ENCODE assay signal across 8 cellular contexts in the genomic region with DNA sequence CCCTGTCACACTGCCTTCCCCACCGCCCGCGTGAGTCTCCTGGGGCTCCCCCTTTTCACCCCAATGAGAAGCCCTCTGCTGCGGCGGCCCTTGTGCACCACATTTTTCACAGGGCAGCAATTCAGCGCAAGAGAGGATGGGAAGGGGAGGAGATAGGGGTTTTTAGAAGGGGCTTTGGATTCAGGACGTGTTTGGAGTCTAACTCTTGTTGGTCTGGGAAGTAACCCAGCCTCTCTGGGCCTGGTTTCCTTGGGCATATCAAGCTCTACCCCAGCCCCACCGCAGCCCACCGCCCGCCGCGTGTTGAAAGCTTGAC. TPM values are rescaled to one million over a fixed set of nuclear protein-coding genes. Genes with fewer than 3 reads are reported as not detected.
A peak's percentile ranks its signal among the peaks of the same experiment; 100 is the strongest.
DNase-seq lines count a peak whose midpoint lies in the region; FAIRE-seq and TF ChIP-seq lines count a peak whose summit lies in the region.

No MANE protein-coding gene starts in this region.

- H3K23me2 ChIP-seq in H1 (ENCODE audit: low read depth, low read length) = peaks cover 14% of the 10 kb centered on the region

- H4K8ac ChIP-seq in H1 (ENCODE audit: extremely low read depth, insufficient read depth, low read length) (peak overlapping the region; percentile 62; the same call in 1 of the 2 replicates), neuronal stem cell (ENCODE audit: low read depth, low read length) (no peak overlapping the region)

- H3K27me3 ChIP-seq in BLaER1 treated with 17β-estradiol and CSF1 and Interleukin-3, amounts not matched to agents 10 nM and 100 nM = peaks cover 49 to 70% (median 61%) of the 10 kb centered on the region in 11 experiments
- peaks cover 0 to 3% (median 2%) of the 10 kb centered on the region in 4 experiments; a peak in 4 of 7 replicates for H3K27me3 ChIP-seq in H1 (replicated peaks in 1 of 4; ENCODE audit: control insufficient read depth in 3 of 4, extremely low read depth in 1 of 4, insufficient read depth in 3 of 4, low read length in 3 of 4)
- H3K27me3 ChIP-seq in neuronal stem cell (ENCODE audit: control insufficient read depth in 3 of 3, insufficient read depth in 3 of 3, low read depth in 1 of 3, low read length in 3 of 3) = peaks cover 0 to 70% (median 10%) of the 10 kb centered on the region in 3 experiments
- peaks cover 17% of the 10 kb centered on the region; the same call in 1 of the 2 replicates for H3K27me3 ChIP-seq in SK-N-SH (ENCODE audit: insufficient read depth)

- CTCF ChIA-PET in H1 (lab: Charles Lee; ENCODE audit: partially characterized antibody) = interaction anchor here (1.0 to 1.2 kb wide), 3 partner anchors 23 to 75 kb away, joined by 3 to 4 read pairs (median 3); no protein-coding TSS in a partner anchor
- CTCF ChIA-PET in SK-N-SH (lab: Yijun Ruan, JAX) = no interaction called here

- peak overlapping the region; percentile 22; the same call in 1 of the 2 replicates for H2BK12ac ChIP-seq in H1 (ENCODE audit: low read depth, low read length)
- H2BK12ac ChIP-seq in neuronal stem cell (ENCODE audit: low read length) = no peak overlapping the region

- H3K36me3 ChIP-seq in BLaER1 treated with 17β-estradiol and CSF1 and Interleukin-3, amounts not matched to agents 10 nM and 100 nM = no peaks in the 10 kb centered on the region
- H3K36me3 ChIP-seq in H1 (ENCODE audit: control insufficient read depth in 2 of 4, insufficient read depth in 4 of 4, low read length in 3 of 4) (no peaks in the 10 kb centered on the region), neuronal stem cell (replicated peaks in 1 of 2; ENCODE audit: control insufficient read depth in 2 of 2, insufficient read depth in 2 of 2, low read length in 2 of 2) (no peaks in the 10 kb centered on the region), SK-N-SH (replicated peaks in 1 of 2; ENCODE audit: control insufficient read depth in 1 of 2, insufficient read depth in 2 of 2, low read length in 1 of 2) (no peaks in the 10 kb centered on the region)

- H3K4me3 ChIP-seq in BLaER1 treated with 17β-estradiol and CSF1 and Interleukin-3, amounts not matched to agents 10 nM and 100 nM = peak overlapping the region; percentile 57 to 78 (median 68)
- peak overlapping the region; percentile 96 for H3K4me3 ChIP-seq in LNCaP clone FGC (ENCODE audit: low read depth, low read length)
- peak overlapping the region; percentile 51 to 90 (median 63) for H3K4me3 ChIP-seq in H1 (ENCODE audit: extremely low read depth in 1 of 4, insufficient read depth in 2 of 4, low read depth in 3 of 4, low read length in 4 of 4)
- peak overlapping the region; percentile 43 to 87 for H3K4me3 ChIP-seq in neuronal stem cell (ENCODE audit: low read length in 2 of 2)
- H3K4me3 ChIP-seq in SK-N-SH (ENCODE audit: low read depth in 2 of 2, low read length in 1 of 2) = no peak overlapping the region

- H2BK120ac ChIP-seq in H1 (replicated peaks; ENCODE audit: low read depth, low read length) (peak overlapping the region; percentile 52), neuronal stem cell (ENCODE audit: low read depth, low read length) (peak overlapping the region; percentile 6)

- peaks cover 6 to 16% (median 15%) of the 10 kb centered on the region in 10 experiments; a peak in 18 of 20 replicates for H3K4me1 ChIP-seq in BLaER1 treated with 17β-estradiol and CSF1 and Interleukin-3, amounts not matched to agents 10 nM and 100 nM
- H3K4me1 ChIP-seq in H1 (replicated peaks in 1 of 4; ENCODE audit: control insufficient read depth in 3 of 4, insufficient read depth in 4 of 4, low read length in 3 of 4) = peaks cover 2 to 13% (median 11%) of the 10 kb centered on the region in 4 experiments; a peak in 5 of 7 replicates
- peaks cover 3 to 7% of the 10 kb centered on the region in 2 donors for H3K4me1 ChIP-seq in neuronal stem cell (ENCODE audit: control insufficient read depth in 2 of 2, insufficient read depth in 1 of 2, low read depth in 1 of 2, low read length in 2 of 2)
- H3K4me1 ChIP-seq in SK-N-SH (ENCODE audit: control insufficient read depth in 1 of 2, insufficient read depth in 2 of 2, low read depth in 1 of 2, low read length in 1 of 2) = no peaks in the 10 kb centered on the region; a peak in 1 of 4 replicates

- DNase-seq in LNCaP clone FGC (ENCODE audit: low read depth) = no peak
- DNase-seq in H1 (ENCODE audit: low read depth in 1 of 2, low spot score in 2 of 2) = no peak
- no peak for DNase-seq in neuronal stem cell (ENCODE audit: low spot score)
- DNase-seq in SK-N-SH = no peak
- no peak for DNase-seq in dedifferentiated amniotic fluid mesenchymal stem cell (ENCODE audit: extremely low spot score)
- no peak for DNase-seq in GM12892 (ENCODE audit: insufficient read length)
- DNase-seq in COR-L47 (lab: John Stamatoyannopoulos, UW) = no peak

- H3K27ac ChIP-seq in BLaER1 treated with 17β-estradiol and CSF1 and Interleukin-3, amounts not matched to agents 10 nM and 100 nM = no peak overlapping the region
- H3K27ac ChIP-seq in H1 (ENCODE audit: low read depth, low read length) = no peak overlapping the region
- peak overlapping the region; percentile 26 for H3K27ac ChIP-seq in neuronal stem cell (replicated peaks; ENCODE audit: low read length)
- no peak overlapping the region for H3K27ac ChIP-seq in SK-N-SH (ENCODE audit: low read depth in 2 of 2, low read length in 1 of 2)

- no peaks in the 10 kb centered on the region for H3F3A ChIP-seq in SK-N-SH (replicated peaks; ENCODE audit: insufficient read depth)

- 3% methylated on average over 12 of the region's 12 CpGs; no CpG with 5 or more reads in 1 of the 2 experiments for WGBS in H1 (ENCODE audit: extremely low coverage in 1 of 2, insufficient coverage in 1 of 2, insufficient read length in 1 of 2, insufficient replicate concordance in 2 of 2, low coverage in 1 of 2, low lambda C conversion rate in 2 of 2, missing lambda C conversion rate in 1 of 2), 2 experiments
- no CpG with 5 or more reads among the region's 12 CpGs for WGBS in neuronal stem cell (ENCODE audit: extremely low coverage in 2 of 2, insufficient read length in 2 of 2, insufficient replicate concordance in 1 of 2), 2 donors
- 52% methylated on average over 9 of the region's 12 CpGs for WGBS in SK-N-SH (ENCODE audit: low lambda C conversion rate)

- no peak overlapping the region for H3K56ac ChIP-seq in H1 (replicated peaks; ENCODE audit: insufficient read length, low read depth, low read length)

- no peak overlapping the region for H2AK5ac ChIP-seq in H1 (ENCODE audit: low read depth, low read length)
- H2AK5ac ChIP-seq in neuronal stem cell (ENCODE audit: low read depth, low read length) = no peak overlapping the region

- TF ChIP-seq EP300 in H1 (IDR thresholded peaks at IDR 0.05; ENCODE audit: borderline replicate concordance in 1 of 2, low read depth in 2 of 2, low read length in 2 of 2) = no peak
- TF ChIP-seq EP300 in SK-N-SH (IDR thresholded peaks at IDR 0.05; ENCODE audit: borderline replicate concordance in 1 of 2, low read depth in 1 of 2, low read length in 1 of 2) = no peak

- H3K23ac ChIP-seq in H1 (ENCODE audit: insufficient read length) (no peak overlapping the region), neuronal stem cell (ENCODE audit: low read depth, low read length, poor library complexity) (peak overlapping the region; percentile 37)

- H4K5ac ChIP-seq in H1 (ENCODE audit: insufficient read length, low read depth, low read length) = no peak overlapping the region

- no peak overlapping the region; the same call in 1 of the 2 replicates for H2BK20ac ChIP-seq in H1 (ENCODE audit: low read length)

- peak overlapping the region; percentile 91 for H2AFZ ChIP-seq in H1 (ENCODE audit: low read length)
- peak overlapping the region; percentile 96 for H2AFZ ChIP-seq in neuronal stem cell (ENCODE audit: low read length)
- H2AFZ ChIP-seq in SK-N-SH (ENCODE audit: low read depth) = no peak overlapping the region

- H3K9me3 ChIP-seq in BLaER1 treated with 17β-estradiol and CSF1 and Interleukin-3, amounts not matched to agents 10 nM and 100 nM (replicated peaks in 1 of 11) = peaks cover 0 to 9% (median 0%) of the 10 kb centered on the region in 11 experiments; a peak in 2 of 22 replicates
- H3K9me3 ChIP-seq in H1 (ENCODE audit: insufficient read depth in 2 of 2, low read depth in 1 of 2, low read length in 1 of 2) (no peaks in the 10 kb centered on the region), neuronal stem cell (replicated peaks in 1 of 2; ENCODE audit: control insufficient read depth in 2 of 2, insufficient read depth in 1 of 2, low read depth in 1 of 2, low read length in 2 of 2) (no peaks in the 10 kb centered on the region), SK-N-SH (no peaks in the 10 kb centered on the region)

- H4K91ac ChIP-seq in H1 (replicated peaks; ENCODE audit: insufficient read length, low read length) (no peak overlapping the region), neuronal stem cell (ENCODE audit: low read depth, low read length, poor library complexity) (no peak overlapping the region)

- FAIRE-seq in H1 (lab: Jason Lieb, UNC) = no peak
- no peak for FAIRE-seq in GM12892 (lab: Jason Lieb, UNC)

- H3K9ac ChIP-seq in BLaER1 treated with 17β-estradiol and CSF1 and Interleukin-3, amounts not matched to agents 10 nM and 100 nM = peak overlapping the region in 6 of 11 experiments; percentile 11 to 62 (median 58); a peak in 7 of 22 replicates
- H3K9ac ChIP-seq in H1 (replicated peaks in 1 of 4; ENCODE audit: extremely low read depth in 1 of 4, low read depth in 3 of 4, low read length in 3 of 4) = peak overlapping the region in 3 of 4 experiments; percentile 49 to 66 (median 54); a peak in 5 of 7 replicates
- peak overlapping the region; percentile 73 for H3K9ac ChIP-seq in neuronal stem cell (ENCODE audit: low read depth, low read length, poor library complexity)
- no peak overlapping the region for H3K9ac ChIP-seq in SK-N-SH

- H3K4me2 ChIP-seq in BLaER1 treated with 17β-estradiol and CSF1 and Interleukin-3, amounts not matched to agents 10 nM and 100 nM = peak overlapping the region; percentile 88 to 100 (median 98)
- H3K4me2 ChIP-seq in H1 (ENCODE audit: insufficient read depth in 1 of 2, low read depth in 2 of 2, low read length in 2 of 2) (peak overlapping the region; percentile 83 to 94), neuronal stem cell (ENCODE audit: insufficient read depth, low read length, poor library complexity, severe bottlenecking) (peak overlapping the region; percentile 95), SK-N-SH (no peak overlapping the region)

- H2BK15ac ChIP-seq in H1 (ENCODE audit: low read length) (no peak overlapping the region), neuronal stem cell (ENCODE audit: low read length) (peak overlapping the region; percentile 79)

- H3K79me1 ChIP-seq in H1 (ENCODE audit: low read depth, low read length) (peaks cover 2% of the 10 kb centered on the region; the same call in 1 of the 2 replicates), neuronal stem cell (ENCODE audit: low read depth, low read length) (no peaks in the 10 kb centered on the region)

- peaks cover 3 to 19% of the 10 kb centered on the region in 2 experiments; a peak in 3 of 4 replicates for H3K79me2 ChIP-seq in H1 (ENCODE audit: control insufficient read depth in 1 of 2, insufficient read depth in 2 of 2, low read length in 2 of 2)
- H3K79me2 ChIP-seq in SK-N-SH (ENCODE audit: insufficient read depth) = no peaks in the 10 kb centered on the region

- POLR2A ChIA-PET in H1 (lab: Charles Lee; ENCODE audit: partially characterized antibody) = interaction anchor here (0.6 to 2.2 kb wide), 6 partner anchors 15 to 108 kb away, joined by 3 to 6 read pairs (median 4); no protein-coding TSS in a partner anchor
- POLR2A ChIA-PET in SK-N-SH (lab: Yijun Ruan, JAX) = no interaction called here

- peak overlapping the region; percentile 60; the same call in 1 of the 2 replicates for H3K18ac ChIP-seq in H1 (ENCODE audit: extremely low read depth, low read length)
- H3K18ac ChIP-seq in neuronal stem cell (ENCODE audit: low read length) = peak overlapping the region; percentile 93

- no peak overlapping the region for H3K4ac ChIP-seq in H1 (replicated peaks; ENCODE audit: insufficient read length, low read depth, low read length)
- H3K4ac ChIP-seq in neuronal stem cell (ENCODE audit: low read length) = no peak overlapping the region

- TF ChIP-seq CTCF in LNCaP clone FGC (IDR thresholded peaks at IDR 0.05; ENCODE audit: control insufficient read depth, extremely low read depth, insufficient read depth) = no peak
- TF ChIP-seq CTCF in H1 (IDR thresholded peaks at IDR 0.05; ENCODE audit: control extremely low read depth in 1 of 3, insufficient read depth in 1 of 3, low read depth in 1 of 3, low read length in 3 of 3) = no peak
- no peak for TF ChIP-seq CTCF in SK-N-SH (IDR thresholded peaks at IDR 0.05)

- no peaks in the 10 kb centered on the region for H3K9me2 ChIP-seq in SK-N-SH

- TF ChIP-seq POLR2A in H1 (IDR thresholded peaks at IDR 0.05; ENCODE audit: control extremely low read depth in 1 of 2, low read depth in 2 of 2, low read length in 2 of 2) = no peak
- TF ChIP-seq POLR2A in GM12892 (IDR thresholded peaks at IDR 0.05; ENCODE audit: low read depth, low read length) = no peak

- peaks cover 0 to 13% (median 0%) of the 10 kb centered on the region in 11 experiments; a peak in 3 of 22 replicates for H4K20me1 ChIP-seq in BLaER1 treated with 17β-estradiol and CSF1 and Interleukin-3, amounts not matched to agents 10 nM and 100 nM
- H4K20me1 ChIP-seq in H1 (replicated peaks in 1 of 2; ENCODE audit: control insufficient read depth in 1 of 2, insufficient read depth in 2 of 2, low read length in 2 of 2) (no peaks in the 10 kb centered on the region), SK-N-SH (ENCODE audit: insufficient read depth) (no peaks in the 10 kb centered on the region)

- H2BK5ac ChIP-seq in H1 (ENCODE audit: low read depth, low read length) = peak overlapping the region; percentile 44; the same call in 1 of the 2 replicates
- no peak overlapping the region for H2BK5ac ChIP-seq in neuronal stem cell (ENCODE audit: low read length)

- no peak for TF ChIP-seq RAD21 in H1 (IDR thresholded peaks at IDR 0.05 in 1 of 2, conservative IDR thresholded peaks at IDR 0.05 in 1 of 2; ENCODE audit: low read depth in 2 of 2, low read length in 2 of 2)
- no peak for TF ChIP-seq RAD21 in SK-N-SH (IDR thresholded peaks at IDR 0.05; ENCODE audit: low read length)

- H3K14ac ChIP-seq in H1 (ENCODE audit: insufficient read length) (no peak overlapping the region), neuronal stem cell (ENCODE audit: low read length) (no peak overlapping the region)

RNA-seq across cellular contexts. Expression of gene ARFGEF3, which starts 0.7 kb away (rescaled TPM):
- 22.9 and 23.2 TPM in 2 replicates for total RNA-seq in H1 (2021; fragmentation: NEBNext Ultra II Directional; extraction: Animal tissue kit (Norgen Biotek cat#: 25700))
- polyA plus RNA-seq in H1 (2011; rRNA removed) = 5.6 and 5.8 TPM in 2 replicates
- polyA plus RNA-seq in H1 (2011; cell fraction: cytosol; rRNA removed) = 5.9 TPM
- polyA plus RNA-seq in H1 (2011; cell fraction: nucleus; rRNA removed) = 9.8 TPM
- 6.6 to 9.8 TPM (median 9.1 TPM) in 4 replicates for polyA plus RNA-seq in H1 (2012, experiment 1 of 2)
- polyA plus RNA-seq in H1 (2012, experiment 2 of 2) = 0.94 TPM
- polyA plus RNA-seq in H1 (2013, experiment 1 of 2) = 9.1 TPM
- polyA plus RNA-seq in H1 (2013, experiment 2 of 2) = 8.4 TPM
- polyA minus RNA-seq in H1 (2011; rRNA and poly(A)+ RNA removed) = 30.9 and 33.5 TPM in 2 replicates
- polyA minus RNA-seq in H1 (2011; cell fraction: cytosol; rRNA and poly(A)+ RNA removed) = 17.6 TPM
- polyA minus RNA-seq in H1 (2011; cell fraction: nucleus; rRNA and poly(A)+ RNA removed) = 24.6 TPM
- 1.4 TPM for polyA plus RNA-seq in neuronal stem cell (2013, experiment 1 of 2)
- polyA plus RNA-seq in neuronal stem cell (2013, experiment 2 of 2) = 1.4 TPM
- not detected in 2 replicates for polyA plus RNA-seq in SK-N-SH (2012; rRNA removed)
- under 0.01 TPM in 2 replicates for polyA plus RNA-seq in SK-N-SH (2012; cell fraction: cytosol; rRNA removed)
- under 0.01 TPM in 1 of 2 replicates, not detected in the other for polyA plus RNA-seq in SK-N-SH (2012; cell fraction: nucleus; rRNA removed)
- 0.19 TPM for polyA plus RNA-seq in GM12892 (2012; ENCODE audit: missing spikeins)

RNA-seq across cellular contexts. Expression of gene PERP, which starts 53.9 kb away (rescaled TPM):
- total RNA-seq in H1 (2021; fragmentation: NEBNext Ultra II Directional; extraction: Animal tissue kit (Norgen Biotek cat#: 25700)) = 26.7 and 26.8 TPM in 2 replicates
- 21.0 and 21.4 TPM in 2 replicates for polyA plus RNA-seq in H1 (2011; rRNA removed)
- 14.2 TPM for polyA plus RNA-seq in H1 (2011; cell fraction: cytosol; rRNA removed)
- 12.9 TPM for polyA plus RNA-seq in H1 (2011; cell fraction: nucleus; rRNA removed)
- 16.2 to 18.7 TPM (median 17.0 TPM) in 4 replicates for polyA plus RNA-seq in H1 (2012, experiment 1 of 2)
- 5.6 TPM for polyA plus RNA-seq in H1 (2012, experiment 2 of 2)
- polyA plus RNA-seq in H1 (2013, experiment 1 of 2) = 33.3 TPM
- 41.5 TPM for polyA plus RNA-seq in H1 (2013, experiment 2 of 2)
- polyA minus RNA-seq in H1 (2011; rRNA and poly(A)+ RNA removed) = 18.5 and 21.3 TPM in 2 replicates
- 9.4 TPM for polyA minus RNA-seq in H1 (2011; cell fraction: cytosol; rRNA and poly(A)+ RNA removed)
- polyA minus RNA-seq in H1 (2011; cell fraction: nucleus; rRNA and poly(A)+ RNA removed) = 8.3 TPM
- 30.5 TPM for polyA plus RNA-seq in neuronal stem cell (2013, experiment 1 of 2)
- polyA plus RNA-seq in neuronal stem cell (2013, experiment 2 of 2) = 31.4 TPM
- 0.02 TPM in 1 of 2 replicates, not detected in the other for polyA plus RNA-seq in SK-N-SH (2012; rRNA removed)
- 0.01 TPM in 2 replicates for polyA plus RNA-seq in SK-N-SH (2012; cell fraction: cytosol; rRNA removed)
- polyA plus RNA-seq in SK-N-SH (2012; cell fraction: nucleus; rRNA removed) = not detected in 2 replicates
- polyA plus RNA-seq in GM12892 (2012; ENCODE audit: missing spikeins) = 1.3 TPM

RNA-seq across cellular contexts. Expression of gene PBOV1, which starts 57.2 kb away (rescaled TPM):
- not detected in 2 replicates for total RNA-seq in H1 (2021; fragmentation: NEBNext Ultra II Directional; extraction: Animal tissue kit (Norgen Biotek cat#: 25700))
- polyA plus RNA-seq in H1 (2011; rRNA removed) (not detected in 2 replicates), SK-N-SH (2012; rRNA removed) (not detected in 2 replicates)
- not detected for polyA plus RNA-seq in H1 (2011; cell fraction: cytosol; rRNA removed)
- polyA plus RNA-seq in H1 (2011; cell fraction: nucleus; rRNA removed) = not detected
- polyA plus RNA-seq in H1 (2012, experiment 1 of 2) = not detected in 4 replicates
- polyA plus RNA-seq in H1 (2012, experiment 2 of 2) = not detected
- not detected for polyA plus RNA-seq in H1 (2013, experiment 1 of 2)
- polyA plus RNA-seq in H1 (2013, experiment 2 of 2) = not detected
- polyA minus RNA-seq in H1 (2011; rRNA and poly(A)+ RNA removed) = not detected in 2 replicates
- not detected for polyA minus RNA-seq in H1 (2011; cell fraction: cytosol; rRNA and poly(A)+ RNA removed)
- polyA minus RNA-seq in H1 (2011; cell fraction: nucleus; rRNA and poly(A)+ RNA removed) = 0.20 TPM
- polyA plus RNA-seq in neuronal stem cell (2013, experiment 1 of 2) = not detected
- polyA plus RNA-seq in neuronal stem cell (2013, experiment 2 of 2) = not detected
- polyA plus RNA-seq in SK-N-SH (2012; cell fraction: cytosol; rRNA removed) = not detected in 2 replicates
- not detected in 2 replicates for polyA plus RNA-seq in SK-N-SH (2012; cell fraction: nucleus; rRNA removed)
- polyA plus RNA-seq in GM12892 (2012; ENCODE audit: missing spikeins) = not detected

Comparison
In these comparisons a context has a peak if more than half of its experiments do, and no peak if none do; other contexts are left out.
1. H3K4me3 ChIP-seq: peak in BLaER1 treated with 17β-estradiol and CSF1 and Interleukin-3, amounts not matched to agents 10 nM and 100 nM (10 of 10), LNCaP clone FGC (single experiment), H1 (4 of 4) and neuronal stem cell (2 of 2); none in SK-N-SH (0 of 2).
2. RNA of gene PERP, which starts 53.9 kb away (polyA plus RNA-seq): 5.6 to 41.5 TPM in H1; 0.01 to 0.02 TPM in SK-N-SH; every median in the first group is over 4 times any median in the second.